Comparison of ENCODE assay signal across 34 cellular contexts in genomic region chr7:156759579-156760202, GRCh38.
"Had no signal": no experiment of that assay in that cellular context is flagged by ENCODE, and none has a peak within 500 bp of the region (broad histone marks: within the 10 kb centered on the region; RNA-seq: fewer than 3 reads in every experiment).

No MANE protein-coding gene starts in this region.

- H3K9me3 Mint-ChIP-seq: activated naive CD4-positive, alpha-beta T cell treated with anti-CD3 and anti-CD28 coated beads for 36 hours had no signal

- ATAC-seq: activated CD4-positive, CD25-positive, alpha-beta regulatory T cell treated with anti-CD3 and anti-CD28 coated beads, Interleukin-2, amount 50 U/mL, for 24 hours; activated CD8-positive, alpha-beta T cell treated with anti-CD3 and anti-CD28 coated beads for 36 hours; activated naive CD8-positive, alpha-beta T cell treated with anti-CD3 and anti-CD28 coated beads, Interleukin-2, amount 50 U/mL, for 24 hours; body of pancreas; foreskin keratinocyte; gastrocnemius medialis; heart left ventricle; T-helper 17 cell had no signal

- H3K27ac ChIP-seq: adrenal gland, body of pancreas, esophagus muscularis mucosa, foreskin keratinocyte, gastrocnemius medialis, heart left ventricle, WERI-Rb-1 had no signal

- H3K36me3 ChIP-seq: adrenal gland had no signal

- H3K4me3 ChIP-seq: adrenal gland, body of pancreas, esophagus muscularis mucosa, gastrocnemius medialis, heart left ventricle had no signal

- H3K4me1 Mint-ChIP-seq: activated B cell treated with CpG ODN at 0.5 μM for 24 hours; activated naive CD4-positive, alpha-beta T cell treated with anti-CD3 and anti-CD28 coated beads, Interleukin-2, amount 50 U/mL, for 24 hours; activated naive CD8-positive, alpha-beta T cell treated with anti-CD3 and anti-CD28 coated beads for 36 hours; T-helper 17 cell had no signal

- H3K27me3 Mint-ChIP-seq: activated B cell treated with CpG ODN at 0.5 μM for 24 hours; activated CD8-positive, alpha-beta T cell treated with anti-CD3 and anti-CD28 coated beads for 36 hours; activated naive CD4-positive, alpha-beta T cell treated with anti-CD3 and anti-CD28 coated beads, Interleukin-2, amount 50 U/mL, for 24 hours; activated naive CD8-positive, alpha-beta T cell treated with anti-CD3 and anti-CD28 coated beads for 36 hours; activated naive CD8-positive, alpha-beta T cell treated with anti-CD3 and anti-CD28 coated beads, Interleukin-2, amount 50 U/mL, for 24 hours; T-helper 17 cell had no signal

- DNase-seq: activated B cell treated with CpG ODN at 0.5 μM for 24 hours; activated CD4-positive, alpha-beta T cell treated with anti-CD3 and anti-CD28 coated beads for 48 hours; activated CD4-positive, alpha-beta T cell treated with anti-CD3 and anti-CD28 coated beads, Interleukin-2, amount 50 U/mL, for 1 hour; activated CD4-positive, alpha-beta T cell treated with anti-CD3 and anti-CD28 coated beads, Interleukin-2, amount 50 U/mL, for 48 hours; activated CD8-positive, alpha-beta memory T cell treated with anti-CD3 and anti-CD28 coated beads for 24 hours; activated CD8-positive, alpha-beta T cell treated with anti-CD3 and anti-CD28 coated beads for 36 hours; activated effector memory CD4-positive, alpha-beta T cell treated with anti-CD3 and anti-CD28 coated beads, Interleukin-2, amount 50 U/mL, for 16 hours; activated naive CD4-positive, alpha-beta T cell treated with anti-CD3 and anti-CD28 coated beads for 36 hours; activated naive CD8-positive, alpha-beta T cell treated with anti-CD3 and anti-CD28 coated beads for 36 hours; activated naive CD8-positive, alpha-beta T cell treated with anti-CD3 and anti-CD28 coated beads, Interleukin-2, amount 50 U/mL, for 24 hours; activated T-cell treated with anti-CD3 and anti-CD28 coated beads, Interleukin-2, amount 50 U/mL, for 48 hours; adrenal gland; amygdala; aorta; body of pancreas; caudate nucleus; cortex of kidney; dermis blood vessel endothelial cell; effector CD8-positive, alpha-beta T cell; foreskin keratinocyte; gastrocnemius medialis; glutamatergic neuron; heart left ventricle; T-helper 1 cell; T-helper 17 cell; T1000; WERI-Rb-1 had no signal

- H3K4me3 Mint-ChIP-seq: activated B cell treated with CpG ODN at 0.5 μM for 24 hours; activated CD8-positive, alpha-beta T cell treated with anti-CD3 and anti-CD28 coated beads for 36 hours; activated naive CD4-positive, alpha-beta T cell treated with anti-CD3 and anti-CD28 coated beads for 36 hours; activated naive CD4-positive, alpha-beta T cell treated with anti-CD3 and anti-CD28 coated beads, Interleukin-2, amount 50 U/mL, for 24 hours; activated naive CD8-positive, alpha-beta T cell treated with anti-CD3 and anti-CD28 coated beads for 36 hours; activated naive CD8-positive, alpha-beta T cell treated with anti-CD3 and anti-CD28 coated beads, Interleukin-2, amount 50 U/mL, for 24 hours; activated T-helper 1 cell treated with anti-CD3 and anti-CD28 coated beads, Interleukin-12 subunit alpha, Interleukin-12 subunit beta, Interleukin-2, Interleukin-4 antibody, amounts not matched to agents 30 ng/mL and 10 ng/mL and 1 ng/mL, durations not matched to agents 14 hours and 24 hours and 36 hours; T-helper 17 cell; T-helper 2 cell treated with Interferon-gamma antibody and Interleukin-4, amounts not matched to agents 5 μg/mL and 100 μg/mL, for 36 hours had no signal

- H3K27me3 ChIP-seq: adrenal gland, body of pancreas, esophagus muscularis mucosa, foreskin keratinocyte, gastrocnemius medialis, heart left ventricle had no signal

- H3K9me3 ChIP-seq: adrenal gland, body of pancreas, esophagus muscularis mucosa, gastrocnemius medialis, heart left ventricle had no signal

- H3K4me1 ChIP-seq: body of pancreas, esophagus muscularis mucosa, foreskin keratinocyte, gastrocnemius medialis had no signal

- FAIRE-seq: colon, endometrium had no signal
